12 cellular contexts compared by ENCODE assay signal in the genomic region with DNA sequence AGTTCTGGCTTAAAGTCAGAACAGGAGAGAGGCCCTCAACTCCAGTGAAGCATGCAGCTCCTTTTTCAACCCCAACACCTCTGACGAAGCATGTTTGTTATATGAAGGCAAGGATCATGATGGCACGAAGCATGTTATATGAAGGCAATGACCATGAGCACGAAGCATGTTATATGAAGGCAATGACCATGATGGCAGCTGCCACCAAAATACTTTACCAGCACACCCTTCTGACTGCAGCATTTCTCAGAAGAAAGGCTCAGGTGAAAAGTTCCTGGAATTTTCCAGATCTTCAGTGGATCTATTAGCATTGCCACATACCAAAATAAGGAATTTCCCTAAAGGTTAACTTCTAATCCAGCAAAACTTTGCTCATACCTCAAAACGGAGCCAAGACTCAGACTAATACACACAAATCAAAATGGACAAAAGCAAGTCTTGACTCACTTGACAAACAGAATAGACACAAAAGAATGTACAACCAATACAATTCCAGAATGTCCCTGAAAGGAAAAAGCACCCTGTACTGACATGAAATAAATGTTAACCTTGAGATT.
DNase-seq lines count a peak whose midpoint lies in the region; TF ChIP-seq lines count a peak whose summit lies in the region.
"Had no signal": no experiment of that assay in that cellular context is flagged by ENCODE, and none has a peak within 500 bp of the region (broad histone marks: within the 10 kb centered on the region; RNA-seq: fewer than 3 reads in every experiment).

No MANE protein-coding gene starts in this region.

- H3K4me1 ChIP-seq in neuronal stem cell (ENCODE audit: control insufficient read depth in 2 of 2, insufficient read depth in 1 of 2, low read depth in 1 of 2, low read length in 2 of 2) = peaks cover 7 to 16% of the 10 kb centered on the region in 2 donors
- H3K4me1 ChIP-seq in tibial nerve = peaks cover 0 to 94% (median 59%) of the 10 kb centered on the region in 4 donors
- peaks cover 0 to 16% (median 0%) of the 10 kb centered on the region in 4 donors for H3K4me1 ChIP-seq in Peyer's patch
- H3K4me1 ChIP-seq: colonic mucosa had no signal

- no peak overlapping the region for H3K9ac ChIP-seq in neuronal stem cell (ENCODE audit: low read depth, low read length, poor library complexity)

- H3K36me3 ChIP-seq in neuronal stem cell (replicated peaks in 1 of 2; ENCODE audit: control insufficient read depth in 2 of 2, insufficient read depth in 2 of 2, low read length in 2 of 2) = peaks cover 5 to 66% of the 10 kb centered on the region in 2 donors
- H3K36me3 ChIP-seq in tibial nerve = peaks cover 0 to 35% (median 0%) of the 10 kb centered on the region in 3 donors
- peaks cover 0 to 17% (median 0%) of the 10 kb centered on the region in 3 donors for H3K36me3 ChIP-seq in Peyer's patch
- H3K36me3 ChIP-seq: colonic mucosa had no signal

- H3K4me2 ChIP-seq in neuronal stem cell (ENCODE audit: insufficient read depth, low read length, poor library complexity, severe bottlenecking) = no peak overlapping the region

- H3K4me3 ChIP-seq in epithelial cell of esophagus (ENCODE audit: low read length) = no peak overlapping the region
- no peak overlapping the region for H3K4me3 ChIP-seq in neuronal stem cell (ENCODE audit: low read length in 2 of 2)
- H3K4me3 ChIP-seq in tibial nerve = no peak overlapping the region
- H3K4me3 ChIP-seq in Peyer's patch = no peak overlapping the region
- H3K4me3 ChIP-seq: colonic mucosa, spleen had no signal

- no peak overlapping the region for H2BK12ac ChIP-seq in neuronal stem cell (ENCODE audit: low read length)

- H3K18ac ChIP-seq in neuronal stem cell (ENCODE audit: low read length) = peak overlapping the region; percentile 26

- no peak overlapping the region for H2BK120ac ChIP-seq in neuronal stem cell (ENCODE audit: low read depth, low read length)

- H3K27ac ChIP-seq in neuronal stem cell (replicated peaks; ENCODE audit: low read length) (no peak overlapping the region), tibial nerve (peak overlapping the region; percentile 61 to 94 (median 78)), Peyer's patch (no peak overlapping the region)
- H3K27ac ChIP-seq: colonic mucosa had no signal

- TF ChIP-seq POLR2A in tibial nerve (IDR thresholded peaks at IDR 0.05) (no peak), Peyer's patch (IDR thresholded peaks at IDR 0.05) (no peak)

- H2AK5ac ChIP-seq in neuronal stem cell (ENCODE audit: low read depth, low read length) = no peak overlapping the region

- H4K91ac ChIP-seq in neuronal stem cell (ENCODE audit: low read depth, low read length, poor library complexity) = no peak overlapping the region

- no peak overlapping the region for H3K14ac ChIP-seq in neuronal stem cell (ENCODE audit: low read length)

- no peak overlapping the region for H2AFZ ChIP-seq in neuronal stem cell (ENCODE audit: low read length)

- H3K9me3 ChIP-seq in neuronal stem cell (replicated peaks in 1 of 2; ENCODE audit: control insufficient read depth in 2 of 2, insufficient read depth in 1 of 2, low read depth in 1 of 2, low read length in 2 of 2) (no peaks in the 10 kb centered on the region), tibial nerve (no peaks in the 10 kb centered on the region), Peyer's patch (no peaks in the 10 kb centered on the region)
- H3K9me3 ChIP-seq: colonic mucosa, spleen had no signal

- TF ChIP-seq EP300 in tibial nerve (IDR thresholded peaks at IDR 0.05) = no peak

- no CpG with 5 or more reads among the region's 4 CpGs for WGBS in neuronal stem cell (ENCODE audit: extremely low coverage in 2 of 2, insufficient read length in 2 of 2, insufficient replicate concordance in 1 of 2), 2 donors
- 77 to 79% methylated on average over 4 of the region's 4 CpGs for WGBS in tibial nerve, 2 donors

- no peaks in the 10 kb centered on the region for H3K79me1 ChIP-seq in neuronal stem cell (ENCODE audit: low read depth, low read length)

- peak overlapping the region; percentile 47 for H3K23ac ChIP-seq in neuronal stem cell (ENCODE audit: low read depth, low read length, poor library complexity)

- no peak overlapping the region for H4K8ac ChIP-seq in neuronal stem cell (ENCODE audit: low read depth, low read length)

- TF ChIP-seq CTCF in epithelial cell of esophagus (IDR thresholded peaks at IDR 0.05; ENCODE audit: insufficient read depth, low read depth, low read length, missing control alignments) (no peak), tibial nerve (IDR thresholded peaks at IDR 0.05) (no peak), Peyer's patch (IDR thresholded peaks at IDR 0.05) (no peak)

- H2BK5ac ChIP-seq in neuronal stem cell (ENCODE audit: low read length) = no peak overlapping the region

- peak; percentile 48 for DNase-seq in M059J (ENCODE audit: low read depth)
- DNase-seq in epithelial cell of esophagus (ENCODE audit: low read depth) = peak; percentile 84
- DNase-seq in neuronal stem cell (ENCODE audit: low spot score) = no peak
- no peak for DNase-seq in tibial nerve (ENCODE audit: low spot score in 2 of 2)
- DNase-seq in Peyer's patch = no peak
- no peak for DNase-seq in activated CD4-positive, alpha-beta T cell treated with anti-CD3 and anti-CD28 coated beads, Interleukin-2, amount 50 U/mL, for 4 hours
- DNase-seq in DMS53 (lab: John Stamatoyannopoulos, UW) = no peak
- DNase-seq: activated CD4-positive, alpha-beta T cell treated with anti-CD3 and anti-CD28 coated beads, Interleukin-2, amount 50 U/mL, for 1 hour; CD8-positive, alpha-beta memory T cell; colonic mucosa; SHP77; spleen had no signal

- no peak overlapping the region for H2BK15ac ChIP-seq in neuronal stem cell (ENCODE audit: low read length)

- no peaks in the 10 kb centered on the region for H3K27me3 ChIP-seq in neuronal stem cell (ENCODE audit: control insufficient read depth in 3 of 3, insufficient read depth in 3 of 3, low read depth in 1 of 3, low read length in 3 of 3)
- H3K27me3 ChIP-seq in tibial nerve = no peaks in the 10 kb centered on the region
- H3K27me3 ChIP-seq in Peyer's patch = no peaks in the 10 kb centered on the region
- H3K27me3 ChIP-seq: colonic mucosa, spleen had no signal

- H3K4ac ChIP-seq in neuronal stem cell (ENCODE audit: low read length) = no peak overlapping the region

Comparison
In these comparisons a context has a peak if more than half of its experiments do, and no peak if none do; other contexts are left out.
1. DNase-seq: peak in M059J (single experiment) and epithelial cell of esophagus (single experiment); none in neuronal stem cell (single experiment), tibial nerve (0 of 2), Peyer's patch (0 of 3), activated CD4-positive, alpha-beta T cell treated with anti-CD3 and anti-CD28 coated beads, Interleukin-2, amount 50 U/mL, for 4 hours (0 of 2) and DMS53 (single experiment).
2. H3K27ac ChIP-seq: peak in tibial nerve (4 of 4); none in neuronal stem cell (single experiment) and Peyer's patch (0 of 4).